ENCODE assay signal across 1 cellular context in genomic region chr1:193111641-193112090, GRCh38.
TF ChIP-seq lines count a peak whose summit lies in the region.

No MANE protein-coding gene starts in this region.

TF ChIP-seq in HepG2, 621 proteins besides CTCF, POLR2A, EP300 and RAD21 (continued from another document and continues in another):
- TF ChIP-seq, protein P1, sequence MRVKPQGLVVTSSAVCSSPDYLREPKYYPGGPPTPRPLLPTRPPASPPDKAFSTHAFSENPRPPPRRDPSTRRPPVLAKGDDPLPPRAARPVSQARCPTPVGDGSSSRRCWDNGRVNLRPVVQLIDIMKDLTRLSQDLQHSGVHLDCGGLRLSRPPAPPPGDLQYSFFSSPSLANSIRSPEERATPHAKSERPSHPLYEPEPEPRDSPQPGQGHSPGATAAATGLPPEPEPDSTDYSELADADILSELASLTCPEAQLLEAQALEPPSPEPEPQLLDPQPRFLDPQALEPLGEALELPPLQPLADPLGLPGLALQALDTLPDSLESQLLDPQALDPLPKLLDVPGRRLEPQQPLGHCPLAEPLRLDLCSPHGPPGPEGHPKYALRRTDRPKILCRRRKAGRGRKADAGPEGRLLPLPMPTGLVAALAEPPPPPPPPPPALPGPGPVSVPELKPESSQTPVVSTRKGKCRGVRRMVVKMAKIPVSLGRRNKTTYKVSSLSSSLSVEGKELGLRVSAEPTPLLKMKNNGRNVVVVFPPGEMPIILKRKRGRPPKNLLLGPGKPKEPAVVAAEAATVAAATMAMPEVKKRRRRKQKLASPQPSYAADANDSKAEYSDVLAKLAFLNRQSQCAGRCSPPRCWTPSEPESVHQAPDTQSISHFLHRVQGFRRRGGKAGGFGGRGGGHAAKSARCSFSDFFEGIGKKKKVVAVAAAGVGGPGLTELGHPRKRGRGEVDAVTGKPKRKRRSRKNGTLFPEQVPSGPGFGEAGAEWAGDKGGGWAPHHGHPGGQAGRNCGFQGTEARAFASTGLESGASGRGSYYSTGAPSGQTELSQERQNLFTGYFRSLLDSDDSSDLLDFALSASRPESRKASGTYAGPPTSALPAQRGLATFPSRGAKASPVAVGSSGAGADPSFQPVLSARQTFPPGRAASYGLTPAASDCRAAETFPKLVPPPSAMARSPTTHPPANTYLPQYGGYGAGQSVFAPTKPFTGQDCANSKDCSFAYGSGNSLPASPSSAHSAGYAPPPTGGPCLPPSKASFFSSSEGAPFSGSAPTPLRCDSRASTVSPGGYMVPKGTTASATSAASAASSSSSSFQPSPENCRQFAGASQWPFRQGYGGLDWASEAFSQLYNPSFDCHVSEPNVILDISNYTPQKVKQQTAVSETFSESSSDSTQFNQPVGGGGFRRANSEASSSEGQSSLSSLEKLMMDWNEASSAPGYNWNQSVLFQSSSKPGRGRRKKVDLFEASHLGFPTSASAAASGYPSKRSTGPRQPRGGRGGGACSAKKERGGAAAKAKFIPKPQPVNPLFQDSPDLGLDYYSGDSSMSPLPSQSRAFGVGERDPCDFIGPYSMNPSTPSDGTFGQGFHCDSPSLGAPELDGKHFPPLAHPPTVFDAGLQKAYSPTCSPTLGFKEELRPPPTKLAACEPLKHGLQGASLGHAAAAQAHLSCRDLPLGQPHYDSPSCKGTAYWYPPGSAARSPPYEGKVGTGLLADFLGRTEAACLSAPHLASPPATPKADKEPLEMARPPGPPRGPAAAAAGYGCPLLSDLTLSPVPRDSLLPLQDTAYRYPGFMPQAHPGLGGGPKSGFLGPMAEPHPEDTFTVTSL (CRISPR knock-in tag; IDR thresholded peaks at IDR 0.05; ENCODE audit: borderline replicate concordance): no peak
- TF ChIP-seq PLSCR1 (CRISPR knock-in tag; IDR thresholded peaks at IDR 0.05; ENCODE audit: borderline replicate concordance) (no peak), ZNF629 (CRISPR knock-in tag; conservative IDR thresholded peaks at IDR 0.05) (peak; percentile 53; the same call in 1 of the 2 replicates), YY1 (IDR thresholded peaks at IDR 0.05; ENCODE audit: insufficient read depth, insufficient replicate concordance, low read depth, low read length) (no peak), SMAD1 (CRISPR knock-in tag; IDR thresholded peaks at IDR 0.05; ENCODE audit: borderline replicate concordance, low read depth) (no peak), CEBPB (IDR thresholded peaks at IDR 0.05; ENCODE audit: borderline replicate concordance, low read depth, low read length) (peak; percentile 99), FOXP4 (CRISPR knock-in tag; IDR thresholded peaks at IDR 0.05) (peak; percentile 17; the same call in 1 of the 2 replicates), ZKSCAN1 (IDR thresholded peaks at IDR 0.05; ENCODE audit: low read length) (no peak), NFAT5 (CRISPR knock-in tag; IDR thresholded peaks at IDR 0.05) (no peak), ZNF567 (CRISPR knock-in tag; IDR thresholded peaks at IDR 0.05; ENCODE audit: borderline replicate concordance) (no peak), ZFYVE20 (CRISPR knock-in tag; IDR thresholded peaks at IDR 0.05; ENCODE audit: borderline replicate concordance, low read depth) (no peak), RCOR2 (CRISPR knock-in tag; IDR thresholded peaks at IDR 0.05) (peak; percentile 52; the same call in 1 of the 2 replicates), ONECUT2 (CRISPR knock-in tag; IDR thresholded peaks at IDR 0.05) (no peak), ATRX (CRISPR knock-in tag; IDR thresholded peaks at IDR 0.05; ENCODE audit: borderline replicate concordance) (no peak), ZNF782 (CRISPR knock-in tag; IDR thresholded peaks at IDR 0.05; ENCODE audit: borderline replicate concordance) (no peak), ZNF652 (CRISPR knock-in tag; IDR thresholded peaks at IDR 0.05; ENCODE audit: borderline replicate concordance, low read depth) (no peak), ZFP41 (CRISPR knock-in tag; IDR thresholded peaks at IDR 0.05; ENCODE audit: borderline replicate concordance) (no peak), CBFB (CRISPR knock-in tag; IDR thresholded peaks at IDR 0.05) (no peak), ZNF318 (CRISPR knock-in tag; IDR thresholded peaks at IDR 0.05) (no peak), NFE2L2 (IDR thresholded peaks at IDR 0.05; ENCODE audit: low read length) (no peak), ZSCAN30 (CRISPR knock-in tag; IDR thresholded peaks at IDR 0.05) (no peak), ZNF800 (CRISPR knock-in tag; IDR thresholded peaks at IDR 0.05) (no peak)
- TF ChIP-seq, protein P2, sequence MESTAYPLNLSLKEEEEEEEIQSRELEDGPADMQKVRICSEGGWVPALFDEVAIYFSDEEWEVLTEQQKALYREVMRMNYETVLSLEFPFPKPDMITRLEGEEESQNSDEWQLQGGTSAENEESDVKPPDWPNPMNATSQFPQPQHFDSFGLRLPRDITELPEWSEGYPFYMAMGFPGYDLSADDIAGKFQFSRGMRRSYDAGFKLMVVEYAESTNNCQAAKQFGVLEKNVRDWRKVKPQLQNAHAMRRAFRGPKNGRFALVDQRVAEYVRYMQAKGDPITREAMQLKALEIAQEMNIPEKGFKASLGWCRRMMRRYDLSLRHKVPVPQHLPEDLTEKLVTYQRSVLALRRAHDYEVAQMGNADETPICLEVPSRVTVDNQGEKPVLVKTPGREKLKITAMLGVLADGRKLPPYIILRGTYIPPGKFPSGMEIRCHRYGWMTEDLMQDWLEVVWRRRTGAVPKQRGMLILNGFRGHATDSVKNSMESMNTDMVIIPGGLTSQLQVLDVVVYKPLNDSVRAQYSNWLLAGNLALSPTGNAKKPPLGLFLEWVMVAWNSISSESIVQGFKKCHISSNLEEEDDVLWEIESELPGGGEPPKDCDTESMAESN (CRISPR knock-in tag; conservative IDR thresholded peaks at IDR 0.05): no peak
